Comparison of ENCODE assay signal across 29 cellular contexts in genomic region chr13:42559057-42559456, GRCh38. TPM values are rescaled to one million over a fixed set of nuclear protein-coding genes. Genes with fewer than 3 reads are reported as not detected.
DNase-seq lines count a peak whose midpoint lies in the region; ATAC-seq and TF ChIP-seq lines count a peak whose summit lies in the region.
"Had no signal": no experiment of that assay in that cellular context is flagged by ENCODE, and none has a peak within 500 bp of the region (broad histone marks: within the 10 kb centered on the region; RNA-seq: fewer than 3 reads in every experiment).

No MANE protein-coding gene starts in this region.

- no peak for TF ChIP-seq CTCF in GM23338 (conservative IDR thresholded peaks at IDR 0.05; ENCODE audit: low read depth in 2 of 2)

- H3K27me3 ChIP-seq in GM23338 (ENCODE audit: insufficient read depth): no peaks in the 10 kb centered on the region
- H3K27me3 ChIP-seq: BE2C, BLaER1 had no signal

- no peaks in the 10 kb centered on the region for H3K79me2 ChIP-seq in GM23338 (replicated peaks; ENCODE audit: insufficient read depth)

- H3K36me3 ChIP-seq in GM23338 (ENCODE audit: insufficient read depth): peaks cover 17% of the 10 kb centered on the region; the same call in 1 of the 2 replicates
- H3K36me3 ChIP-seq: BE2C, BLaER1 had no signal

- H3K27ac ChIP-seq in GM23338 (ENCODE audit: low read depth): no peak overlapping the region
- H3K27ac ChIP-seq: BLaER1 had no signal

- H3K4me1 ChIP-seq in GM23338 (ENCODE audit: insufficient read depth): no peaks in the 10 kb centered on the region
- H3K4me1 ChIP-seq: BE2C had no signal

- H3K4me2 ChIP-seq in GM23338: no peak overlapping the region
- H3K4me2 ChIP-seq: BLaER1 had no signal

- H3K4me3 Mint-ChIP-seq in activated T-cell treated with anti-CD3 and anti-CD28 coated beads, Interleukin-2, amount 50 U/mL, for 72 hours: no peak overlapping the region
- H3K4me3 Mint-ChIP-seq in activated T-cell treated with anti-CD3 and anti-CD28 coated beads, Interleukin-2, amount 50 U/mL, for 4 hours: no peak overlapping the region
- H3K4me3 Mint-ChIP-seq in GM23338: no peak overlapping the region
- H3K4me3 Mint-ChIP-seq in stimulated activated effector memory CD8-positive, alpha-beta T cell treated with anti-CD3 and anti-CD28 coated beads, Interleukin-12 subunit alpha, Interleukin-12 subunit beta, amount 100 ng/mL, for 72 hours: no peak overlapping the region
- H3K4me3 Mint-ChIP-seq: CD14-positive monocyte; CD4-positive, alpha-beta memory T cell; CD4-positive, CD25-positive, alpha-beta regulatory T cell; CD8-positive, alpha-beta memory T cell had no signal

- no peaks in the 10 kb centered on the region for H4K20me1 ChIP-seq in GM23338 (replicated peaks; ENCODE audit: insufficient read depth)
- H4K20me1 ChIP-seq: BLaER1 had no signal

- peaks cover 4 to 7% of the 10 kb centered on the region in 2 donors for H3K36me3 Mint-ChIP-seq in activated T-cell treated with anti-CD3 and anti-CD28 coated beads, Interleukin-2, amount 50 U/mL, for 72 hours (ENCODE audit: insufficient read depth in 2 of 2)
- H3K36me3 Mint-ChIP-seq in activated T-cell treated with anti-CD3 and anti-CD28 coated beads, Interleukin-2, amount 50 U/mL, for 4 hours (ENCODE audit: insufficient read depth): no peaks in the 10 kb centered on the region
- peaks cover 26% of the 10 kb centered on the region for H3K36me3 Mint-ChIP-seq in GM23338 (ENCODE audit: low read depth)
- no peaks in the 10 kb centered on the region for H3K36me3 Mint-ChIP-seq in stimulated activated effector memory CD8-positive, alpha-beta T cell treated with anti-CD3 and anti-CD28 coated beads, Interleukin-12 subunit alpha, Interleukin-12 subunit beta, amount 100 ng/mL, for 72 hours
- H3K36me3 Mint-ChIP-seq: CD4-positive, CD25-positive, alpha-beta regulatory T cell; CD8-positive, alpha-beta memory T cell had no signal

- no peak overlapping the region for H3K4me3 ChIP-seq in GM23338
- H3K4me3 ChIP-seq: BLaER1, GM12878 had no signal

- peaks cover 22% of the 10 kb centered on the region for H3K4me1 Mint-ChIP-seq in activated T-cell treated with anti-CD3 and anti-CD28 coated beads, Interleukin-2, amount 50 U/mL, for 72 hours (ENCODE audit: low read depth)
- peaks cover 7% of the 10 kb centered on the region for H3K4me1 Mint-ChIP-seq in activated T-cell treated with anti-CD3 and anti-CD28 coated beads, Interleukin-2, amount 50 U/mL, for 4 hours (ENCODE audit: low read depth)
- H3K4me1 Mint-ChIP-seq in GM23338: no peaks in the 10 kb centered on the region
- H3K4me1 Mint-ChIP-seq in stimulated activated effector memory CD8-positive, alpha-beta T cell treated with anti-CD3 and anti-CD28 coated beads, Interleukin-12 subunit alpha, Interleukin-12 subunit beta, amount 100 ng/mL, for 72 hours: peaks cover 8% of the 10 kb centered on the region
- H3K4me1 Mint-ChIP-seq: CD4-positive, alpha-beta memory T cell; CD4-positive, CD25-positive, alpha-beta regulatory T cell; CD8-positive, alpha-beta memory T cell had no signal

- H3K27me3 Mint-ChIP-seq in activated T-cell treated with anti-CD3 and anti-CD28 coated beads, Interleukin-2, amount 50 U/mL, for 72 hours (ENCODE audit: low read depth): peaks cover 12% of the 10 kb centered on the region
- H3K27me3 Mint-ChIP-seq in activated T-cell treated with anti-CD3 and anti-CD28 coated beads, Interleukin-2, amount 50 U/mL, for 4 hours (ENCODE audit: low read depth): no peaks in the 10 kb centered on the region
- H3K27me3 Mint-ChIP-seq in GM23338 (ENCODE audit: insufficient read depth, low read depth, poor library complexity): no peaks in the 10 kb centered on the region

- no peak overlapping the region for H3K27ac Mint-ChIP-seq in activated T-cell treated with anti-CD3 and anti-CD28 coated beads, Interleukin-2, amount 50 U/mL, for 72 hours
- H3K27ac Mint-ChIP-seq in GM23338: no peak overlapping the region
- H3K27ac Mint-ChIP-seq in stimulated activated effector memory CD8-positive, alpha-beta T cell treated with anti-CD3 and anti-CD28 coated beads, Interleukin-12 subunit alpha, Interleukin-12 subunit beta, amount 100 ng/mL, for 72 hours: no peak overlapping the region
- H3K27ac Mint-ChIP-seq: CD14-positive monocyte; CD4-positive, alpha-beta memory T cell; CD4-positive, CD25-positive, alpha-beta regulatory T cell; CD8-positive, alpha-beta memory T cell had no signal

- peaks cover 2 to 6% of the 10 kb centered on the region in 2 donors for H3K9me3 Mint-ChIP-seq in activated T-cell treated with anti-CD3 and anti-CD28 coated beads, Interleukin-2, amount 50 U/mL, for 72 hours
- H3K9me3 Mint-ChIP-seq in activated T-cell treated with anti-CD3 and anti-CD28 coated beads, Interleukin-2, amount 50 U/mL, for 4 hours: no peaks in the 10 kb centered on the region
- H3K9me3 Mint-ChIP-seq in GM23338: peaks cover 36% of the 10 kb centered on the region
- no peaks in the 10 kb centered on the region for H3K9me3 Mint-ChIP-seq in stimulated activated effector memory CD8-positive, alpha-beta T cell treated with anti-CD3 and anti-CD28 coated beads, Interleukin-12 subunit alpha, Interleukin-12 subunit beta, amount 100 ng/mL, for 72 hours

- ATAC-seq in activated T-cell treated with anti-CD3 and anti-CD28 coated beads, Interleukin-2, amount 50 U/mL, for 72 hours (replicated peaks in 1 of 2): peak; percentile 63
- ATAC-seq in activated T-cell treated with anti-CD3 and anti-CD28 coated beads, Interleukin-2, amount 50 U/mL, for 4 hours: no peak
- ATAC-seq in GM23338 (no peak), GM19395 (IDR thresholded peaks at IDR 0.05; ENCODE audit: unreplicated experiment) (no peak)
- peak; percentile 34 for ATAC-seq in stimulated activated effector memory CD8-positive, alpha-beta T cell treated with anti-CD3 and anti-CD28 coated beads, Interleukin-12 subunit alpha, Interleukin-12 subunit beta, amount 100 ng/mL, for 72 hours
- ATAC-seq: GM12878 had no signal

- DNase-seq in activated T-cell treated with anti-CD3 and anti-CD28 coated beads, Interleukin-2, amount 50 U/mL, for 72 hours: no peak
- no peak for DNase-seq in activated T-cell treated with anti-CD3 and anti-CD28 coated beads, Interleukin-2, amount 50 U/mL, for 4 hours
- peak; percentile 26 for DNase-seq in stimulated activated CD4-positive, alpha-beta T cell treated with anti-CD3 and anti-CD28 coated beads, Interleukin-1b, Interleukin-23, amount 100 ng/mL, for 48 hours
- no peak for DNase-seq in stimulated activated CD4-positive, alpha-beta T cell treated with anti-CD3 and anti-CD28 coated beads, Interleukin-12 subunit alpha, Interleukin-12 subunit beta, amount 100 ng/mL, for 4 hours
- no peak for DNase-seq in GM23338 (ENCODE audit: low spot score)
- DNase-seq in stimulated activated effector memory CD8-positive, alpha-beta T cell treated with anti-CD3 and anti-CD28 coated beads, Interleukin-12 subunit alpha, Interleukin-12 subunit beta, amount 100 ng/mL, for 72 hours (ENCODE audit: low spot score in 2 of 2): no peak
- DNase-seq: 8988T; ACHN; BE2C; C1 segment of cervical spinal cord; CD4-positive, alpha-beta memory T cell; CD4-positive, CD25-positive, alpha-beta regulatory T cell; CD8-positive, alpha-beta memory T cell; COR-L47; DMS 273 treated with DMSO at 0.1 percent for 48 hours; DMS153; DMS53; DMS79; DND-41; EL; GDM1 had no signal

- peak overlapping the region; percentile 76; the same call in 1 of the 2 replicates for H2AFZ ChIP-seq in GM23338

- no peaks in the 10 kb centered on the region for H3F3A ChIP-seq in GM23338 (replicated peaks; ENCODE audit: low read depth)

- H3K9me2 ChIP-seq in GM23338 (ENCODE audit: insufficient read depth): no peaks in the 10 kb centered on the region

RNA-seq across cellular contexts. Expression of gene TNFSF11, which starts 14.9 kb away (rescaled TPM):
- total RNA-seq in activated T-cell treated with anti-CD3 and anti-CD28 coated beads, Interleukin-2, amount 50 U/mL, for 72 hours: 1 to 10 TPM; 1.6 to 2.2 TPM
- total RNA-seq in activated T-cell treated with anti-CD3 and anti-CD28 coated beads, Interleukin-2, amount 50 U/mL, for 4 hours: 10 to 100 TPM in 1 of 3 donors, 1 to 10 TPM in 2; 5.7 to 26.4 (median 8.5) TPM
- 9.9 and 16.8 TPM in 2 replicates for total RNA-seq in GM23338 (2014; rRNA removed; shearing (Covaris generic))
- polyA plus RNA-seq in GM23338 (2016; fragmentation: Nextera tagmentation; extraction: Ambion mirVana): 9.2 and 9.9 TPM in 2 replicates
- total RNA-seq: A673, Daoy, G401 had no signal
- polyA plus RNA-seq: AG04450, CD14-positive monocyte had no signal

Comparison
In these comparisons a context has a peak if more than half of its experiments do, and no peak if none do; other contexts are left out.
1. ATAC-seq: peak in activated T-cell treated with anti-CD3 and anti-CD28 coated beads, Interleukin-2, amount 50 U/mL, for 72 hours (2 of 2) and stimulated activated effector memory CD8-positive, alpha-beta T cell treated with anti-CD3 and anti-CD28 coated beads, Interleukin-12 subunit alpha, Interleukin-12 subunit beta, amount 100 ng/mL, for 72 hours (single experiment); none in activated T-cell treated with anti-CD3 and anti-CD28 coated beads, Interleukin-2, amount 50 U/mL, for 4 hours (0 of 2), GM23338 (single experiment) and GM19395 (single experiment).